ENCODE assay signal across 25 cellular contexts in genomic region chr5:168359820-168360460, GRCh38.
DNase-seq lines count a peak whose midpoint lies in the region; ATAC-seq and TF ChIP-seq lines count a peak whose summit lies in the region.
"Had no signal": no experiment of that assay in that cellular context is flagged by ENCODE, and none has a peak within 500 bp of the region (broad histone marks: within the 10 kb centered on the region; RNA-seq: fewer than 3 reads in every experiment).

No MANE protein-coding gene starts in this region.

- POLR2A ChIA-PET in HCT116 (lab: Charles Lee): interaction anchor here (0.7 kb wide), 1 partner anchor 35 kb away, joined by 3 read pairs; no protein-coding TSS in a partner anchor

- H3K9me3 Mint-ChIP-seq in activated CD4-positive, alpha-beta T cell treated with anti-CD3 and anti-CD28 coated beads, Interleukin-2, amount 10 ng/mL, durations not matched to agents 24 days and 14 days: no peaks in the 10 kb centered on the region
- H3K9me3 Mint-ChIP-seq: activated naive CD4-positive, alpha-beta T cell treated with anti-CD3 and anti-CD28 coated beads for 36 hours; activated T-cell treated with anti-CD3 and anti-CD28 coated beads, Interleukin-2, amount 50 U/mL, for 72 hours; effector memory CD8-positive, alpha-beta T cell; T-helper 1 cell treated with Interleukin-12 subunit alpha and Interleukin-12 subunit beta and Interleukin-4 antibody, amounts not matched to agents 30 μg/mL and 1 μg/mL, for 36 hours had no signal

- no peak overlapping the region for H3K4me3 Mint-ChIP-seq in activated CD4-positive, alpha-beta T cell treated with anti-CD3 and anti-CD28 coated beads, Interleukin-2, amount 10 ng/mL, durations not matched to agents 24 days and 14 days
- H3K4me3 Mint-ChIP-seq: activated naive CD4-positive, alpha-beta T cell treated with anti-CD3 and anti-CD28 coated beads for 36 hours; activated T-cell treated with anti-CD3 and anti-CD28 coated beads, Interleukin-2, amount 50 U/mL, for 72 hours; effector memory CD8-positive, alpha-beta T cell; T-helper 1 cell treated with Interleukin-12 subunit alpha and Interleukin-12 subunit beta and Interleukin-4 antibody, amounts not matched to agents 30 μg/mL and 1 μg/mL, for 36 hours had no signal

- H4K20me1 ChIP-seq in HCT116 (ENCODE audit: insufficient read depth): peaks cover 5% of the 10 kb centered on the region; the same call in 1 of the 2 replicates

- H3K27ac ChIP-seq in C4-2B (peak overlapping the region; percentile 90), HCT116 (ENCODE audit: low read depth, low read length) (no peak overlapping the region), body of pancreas (peak overlapping the region in 2 of 4 donors; percentile 15 to 24)
- H3K27ac ChIP-seq: colonic mucosa, neutrophil, Peyer's patch, stomach, tibial nerve had no signal

- no peak overlapping the region for H3K27ac Mint-ChIP-seq in activated CD4-positive, alpha-beta T cell treated with anti-CD3 and anti-CD28 coated beads, Interleukin-2, amount 10 ng/mL, durations not matched to agents 24 days and 14 days
- H3K27ac Mint-ChIP-seq: activated naive CD4-positive, alpha-beta T cell treated with anti-CD3 and anti-CD28 coated beads for 36 hours; activated T-cell treated with anti-CD3 and anti-CD28 coated beads, Interleukin-2, amount 50 U/mL, for 72 hours; effector memory CD8-positive, alpha-beta T cell; T-helper 1 cell treated with Interleukin-12 subunit alpha and Interleukin-12 subunit beta and Interleukin-4 antibody, amounts not matched to agents 30 μg/mL and 1 μg/mL, for 36 hours had no signal

- ATAC-seq in HCT116 (peak; percentile 65), body of pancreas (peak; percentile 34), GM18861 (IDR thresholded peaks at IDR 0.05; ENCODE audit: unreplicated experiment) (no peak)
- ATAC-seq: activated T-cell treated with anti-CD3 and anti-CD28 coated beads, Interleukin-2, amount 50 U/mL, for 72 hours; effector memory CD8-positive, alpha-beta T cell had no signal

- H3K36me3 Mint-ChIP-seq in activated CD4-positive, alpha-beta T cell treated with anti-CD3 and anti-CD28 coated beads, Interleukin-2, amount 10 ng/mL, durations not matched to agents 24 days and 14 days (ENCODE audit: low read depth): no peaks in the 10 kb centered on the region

- H3K4me1 ChIP-seq in HCT116 (ENCODE audit: control insufficient read depth in 1 of 2, insufficient read depth in 2 of 2, low read length in 2 of 2) (peaks cover 33 to 85% of the 10 kb centered on the region in 2 experiments), body of pancreas (peaks cover 28% of the 10 kb centered on the region)
- H3K4me1 ChIP-seq: colonic mucosa, Peyer's patch had no signal

- 62 to 70% methylated on average over 2 of the region's 2 CpGs for WGBS in body of pancreas, 2 donors

- H3K79me2 ChIP-seq in HCT116 (ENCODE audit: insufficient read depth, low read length): peaks cover 93% of the 10 kb centered on the region

- no TSS peak for BruUV-seq in HCT116 (replicated peaks; lab: Mats Ljungman, UMichigan)

- TF ChIP-seq POLR2A in HCT116 (IDR thresholded peaks at IDR 0.05; ENCODE audit: borderline replicate concordance, extremely low read depth, insufficient read depth, insufficient read length): no peak
- no peak for TF ChIP-seq POLR2A in body of pancreas (IDR thresholded peaks at IDR 0.05)

- H3K9me2 ChIP-seq in HCT116 (ENCODE audit: insufficient read depth): no peaks in the 10 kb centered on the region

- CTCF ChIA-PET in HCT116 (lab: Charles Lee): no interaction called here

- H3K36me3 ChIP-seq in HCT116 (ENCODE audit: control insufficient read depth in 1 of 2, insufficient read depth in 2 of 2, low read length in 2 of 2) (no peaks in the 10 kb centered on the region), body of pancreas (replicated peaks in 1 of 2; ENCODE audit: insufficient read depth in 1 of 2, low read depth in 2 of 2) (no peaks in the 10 kb centered on the region)
- H3K36me3 ChIP-seq: colonic mucosa, neutrophil, Peyer's patch, prostate gland, stomach, tibial nerve had no signal

- no peaks in the 10 kb centered on the region for H3K27me3 ChIP-seq in HCT116 (ENCODE audit: insufficient read depth, low read length)
- H3K27me3 ChIP-seq in body of pancreas: no peaks in the 10 kb centered on the region
- H3K27me3 ChIP-seq: colonic mucosa, neutrophil, Peyer's patch, stomach, tibial nerve had no signal

- intact Hi-C loops in HCT116 (cut with micrococcal nuclease) (no loop called here), body of pancreas (cut with DNase I) (no loop called here)
- intact Hi-C loops in activated CD4-positive, alpha-beta T cell treated with anti-CD3 and anti-CD28 coated beads, Interleukin-2, amount 10 ng/mL, durations not matched to agents 24 days and 14 days (cut with micrococcal nuclease): no loop called here

- TF ChIP-seq RAD21 in HCT116 (IDR thresholded peaks at IDR 0.05; ENCODE audit: low read depth): peak; percentile 32

- DNase-seq in HCT116 (ENCODE audit: low read depth, low spot score): peak; percentile 57
- no peak for DNase-seq in body of pancreas
- peak; percentile 70 for DNase-seq in kidney tubule cell (ENCODE audit: low spot score)
- DNase-seq in ecto neural progenitor cell (ENCODE audit: low spot score): no peak
- DNase-seq in activated CD4-positive, alpha-beta T cell treated with anti-CD3 and anti-CD28 coated beads, Interleukin-2, amount 10 ng/mL, durations not matched to agents 24 days and 14 days: no peak
- DNase-seq in hippocampal formation (lab: John Stamatoyannopoulos, UW): no peak
- DNase-seq: activated CD4-positive, alpha-beta T cell treated with anti-CD3 and anti-CD28 coated beads for 48 hours; activated naive CD4-positive, alpha-beta T cell treated with anti-CD3 and anti-CD28 coated beads for 36 hours; activated T-cell treated with anti-CD3 and anti-CD28 coated beads, Interleukin-2, amount 50 U/mL, for 72 hours; colonic mucosa; DMS 273 treated with DMSO at 0.1 percent for 48 hours; effector memory CD8-positive, alpha-beta T cell; GF-D8; NCI-H1105 treated with DMSO at 0.1 percent for 48 hours; NCI-H2107; NCI-H524; NK-92 treated with Interleukin-12 subunit alpha and Interleukin-12 subunit beta, amount 100 ng/mL, for 24 hours; Peyer's patch had no signal

- TF ChIP-seq CTCF in C4-2B (conservative IDR thresholded peaks at IDR 0.05) (no peak), HCT116 (IDR thresholded peaks at IDR 0.05 in 2 of 3, conservative IDR thresholded peaks at IDR 0.05 in 1 of 3; ENCODE audit: borderline replicate concordance in 1 of 3, insufficient read depth in 1 of 3, low read depth in 2 of 3, low read length in 2 of 3) (no peak), body of pancreas (IDR thresholded peaks at IDR 0.05) (no peak)

- no peaks in the 10 kb centered on the region for H3K4me1 Mint-ChIP-seq in activated CD4-positive, alpha-beta T cell treated with anti-CD3 and anti-CD28 coated beads, Interleukin-2, amount 10 ng/mL, durations not matched to agents 24 days and 14 days

- H3K9ac ChIP-seq in HCT116 (ENCODE audit: low read length): 0 out of 2 replicates have a peak overlapping the region, but pooled peaks have one; percentile 3

- H2AFZ ChIP-seq in HCT116 (ENCODE audit: low read depth, low read length, poor library complexity, severe bottlenecking): no peak overlapping the region

- no peaks in the 10 kb centered on the region for H3K9me3 ChIP-seq in HCT116 (ENCODE audit: control insufficient read depth in 1 of 2, insufficient read depth in 1 of 2, low read depth in 1 of 2, low read length in 2 of 2)
- H3K9me3 ChIP-seq in body of pancreas: no peaks in the 10 kb centered on the region
- H3K9me3 ChIP-seq: colonic mucosa, neutrophil, Peyer's patch, prostate gland, stomach, tibial nerve had no signal

- RAD21 ChIA-PET in HCT116 (lab: Charles Lee; ENCODE audit: low non-redundant PET in 1 of 2, low total read pairs in 2 of 2, uncharacterized antibody in 2 of 2, unreplicated experiment in 2 of 2): interaction anchor here in 1 of 2 experiments (0.6 kb wide), 1 partner anchor 31 kb away, joined by 5 read pairs; no protein-coding TSS in a partner anchor

- peak overlapping the region; percentile 55 for H3K4me2 ChIP-seq in HCT116 (ENCODE audit: low read length)

- H3K27me3 Mint-ChIP-seq in activated CD4-positive, alpha-beta T cell treated with anti-CD3 and anti-CD28 coated beads, Interleukin-2, amount 10 ng/mL, durations not matched to agents 24 days and 14 days: no peaks in the 10 kb centered on the region

- H3K4me3 ChIP-seq in HCT116 (replicated peaks in 1 of 2; ENCODE audit: low read depth in 1 of 2, low read length in 2 of 2) (peak overlapping the region in 1 of 2 experiments; percentile 23; a peak in 1 of 4 replicates), body of pancreas (no peak overlapping the region)
- H3K4me3 ChIP-seq: colonic mucosa, Peyer's patch, prostate gland, stomach, tibial nerve had no signal

TF ChIP-seq in HCT116, 20 proteins besides CTCF, POLR2A, EP300 and RAD21 (continues in another document):
- TF ChIP-seq CEBPB (IDR thresholded peaks at IDR 0.05; ENCODE audit: low read depth): 0 out of 2 replicates have a peak, but pooled peaks have one; percentile 38
- TF ChIP-seq ATF3 (IDR thresholded peaks at IDR 0.05): no peak
- peak; percentile 45; the same call in 1 of the 2 replicates for TF ChIP-seq SIN3A (IDR thresholded peaks at IDR 0.05; ENCODE audit: low read depth)
- TF ChIP-seq MAX (IDR thresholded peaks at IDR 0.05): 0 out of 2 replicates have a peak, but pooled peaks have one; percentile 14
- no peak for TF ChIP-seq YY1 (IDR thresholded peaks at IDR 0.05; ENCODE audit: extremely low read depth, insufficient replicate concordance, low read depth, low read length)
- TF ChIP-seq EZH2 (IDR thresholded peaks at IDR 0.05): no peak

Comparison
In these comparisons a context has a peak if more than half of its experiments do, and no peak if none do; other contexts are left out.
1. DNase-seq: peak in HCT116 (single experiment) and kidney tubule cell (single experiment); none in body of pancreas (0 of 4), ecto neural progenitor cell (single experiment), activated CD4-positive, alpha-beta T cell treated with anti-CD3 and anti-CD28 coated beads, Interleukin-2, amount 10 ng/mL, durations not matched to agents 24 days and 14 days (single experiment) and hippocampal formation (0 of 2).